In the genomic region with DNA sequence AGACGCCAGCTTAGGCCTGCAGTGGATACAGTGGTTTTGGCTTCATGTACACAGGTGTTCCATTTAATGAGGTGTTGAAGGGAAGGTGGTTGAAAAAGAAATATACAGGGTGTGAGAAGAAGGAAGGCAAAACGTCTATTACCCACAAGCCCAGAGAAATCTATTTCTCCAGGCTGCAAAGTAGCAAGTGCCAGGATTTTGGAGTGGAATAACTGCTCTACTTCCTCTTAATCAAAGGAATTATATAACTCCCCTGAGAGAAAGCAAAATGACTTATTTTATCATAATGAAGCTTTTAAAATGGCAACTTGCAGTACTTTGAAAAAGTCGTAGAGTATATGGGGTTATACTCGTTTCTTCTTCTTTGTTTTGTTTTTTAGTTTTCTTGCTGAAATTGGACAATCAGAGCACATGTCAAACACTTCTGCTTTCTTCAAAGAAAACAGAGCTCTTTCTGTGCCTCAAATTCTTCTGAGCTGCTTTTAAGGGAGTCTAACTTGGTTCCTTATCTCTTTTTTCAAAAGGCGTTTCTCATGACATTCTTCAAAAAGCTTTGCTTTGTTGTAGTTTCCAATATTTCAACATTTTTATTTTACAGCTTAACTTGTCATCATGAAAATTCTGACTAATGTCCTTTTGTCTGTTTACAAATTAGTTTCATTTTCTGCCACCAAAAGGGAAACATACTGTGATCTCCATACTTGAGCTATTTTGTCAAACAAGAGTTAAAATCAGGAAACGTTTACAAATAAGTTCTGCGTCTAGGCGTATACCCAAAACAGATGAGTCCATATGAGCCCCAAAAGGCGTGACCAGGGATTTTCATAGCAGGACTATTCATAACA, we compare ENCODE assay signal across 16 cellular contexts.
DNase-seq lines count a peak whose midpoint lies in the region; ATAC-seq and TF ChIP-seq lines count a peak whose summit lies in the region.
"Had no signal": no experiment of that assay in that cellular context is flagged by ENCODE, and none has a peak within 500 bp of the region (broad histone marks: within the 10 kb centered on the region; RNA-seq: fewer than 3 reads in every experiment).

No MANE protein-coding gene starts in this region.

- peak overlapping the region; percentile 17 for H3K4me2 ChIP-seq in hepatocyte

- H3K4me1 Mint-ChIP-seq in activated naive CD4-positive, alpha-beta T cell treated with anti-CD3 and anti-CD28 coated beads for 36 hours (ENCODE audit: low read depth), result peaks cover 9% of the 10 kb centered on the region

- no peak overlapping the region for H3K4me3 Mint-ChIP-seq in activated naive CD4-positive, alpha-beta T cell treated with anti-CD3 and anti-CD28 coated beads for 36 hours
- H3K4me3 Mint-ChIP-seq: CD8-positive, alpha-beta T cell had no signal

- no peak overlapping the region for H3K27ac Mint-ChIP-seq in activated naive CD4-positive, alpha-beta T cell treated with anti-CD3 and anti-CD28 coated beads for 36 hours
- H3K27ac Mint-ChIP-seq: CD8-positive, alpha-beta T cell had no signal

- ATAC-seq in HG02678 (IDR thresholded peaks at IDR 0.05; ENCODE audit: unreplicated experiment), result no peak
- ATAC-seq: CD8-positive, alpha-beta T cell; HCT116; naive thymus-derived CD4-positive, alpha-beta T cell; stimulated activated naive CD8-positive, alpha-beta T cell treated with anti-CD3 and anti-CD28 coated beads, Interleukin-15, Interleukin-2, amounts not matched to agents 100 U/mL and 50 U/mL, for 24 hours had no signal

- no peaks in the 10 kb centered on the region for H3K27me3 Mint-ChIP-seq in activated naive CD4-positive, alpha-beta T cell treated with anti-CD3 and anti-CD28 coated beads for 36 hours (ENCODE audit: low read depth)

- TF ChIP-seq CTCF in hepatocyte (IDR thresholded peaks at IDR 0.05; ENCODE audit: poor library complexity), result no peak
- TF ChIP-seq CTCF in sigmoid colon (IDR thresholded peaks at IDR 0.05), result no peak

- H3K27me3 ChIP-seq in hepatocyte (no peaks in the 10 kb centered on the region), sigmoid colon (no peaks in the 10 kb centered on the region)

- intact Hi-C loops in sigmoid colon (cut with DNase I) (no loop called here), head of caudate nucleus (cut with DNase I) (no loop called here)
- intact Hi-C loops in activated naive CD4-positive, alpha-beta T cell treated with anti-CD3 and anti-CD28 coated beads for 36 hours (cut with micrococcal nuclease), result loop anchor here (1.0 to 2.0 kb wide), 2 partner anchors 32 to 144 kb away; no protein-coding TSS in a partner anchor

- peaks cover 22% of the 10 kb centered on the region for H3K4me1 ChIP-seq in hepatocyte (ENCODE audit: insufficient read depth)
- peaks cover 0 to 12% (median 2%) of the 10 kb centered on the region in 4 donors for H3K4me1 ChIP-seq in sigmoid colon

- TF ChIP-seq POLR2A in sigmoid colon (IDR thresholded peaks at IDR 0.05), result no peak

- no peak for TF ChIP-seq EP300 in sigmoid colon (IDR thresholded peaks at IDR 0.05)

- H3K27ac ChIP-seq in angular gyrus (ENCODE audit: low read depth, low read length) (peak overlapping the region; percentile 47), hepatocyte (peak overlapping the region; percentile 47), sigmoid colon (peak overlapping the region; percentile 47 to 58 (median 54))

- H3K36me3 ChIP-seq in hepatocyte (replicated peaks; ENCODE audit: insufficient read depth, low read depth), result no peaks in the 10 kb centered on the region
- H3K36me3 ChIP-seq in sigmoid colon, result no peaks in the 10 kb centered on the region

- H3K9me3 Mint-ChIP-seq in activated naive CD4-positive, alpha-beta T cell treated with anti-CD3 and anti-CD28 coated beads for 36 hours, result peaks cover 6% of the 10 kb centered on the region
- H3K9me3 Mint-ChIP-seq: CD8-positive, alpha-beta T cell had no signal

- no peaks in the 10 kb centered on the region for H3K9me3 ChIP-seq in hepatocyte (ENCODE audit: low read depth)
- no peaks in the 10 kb centered on the region for H3K9me3 ChIP-seq in sigmoid colon

- 52% methylated on average over 9 of the region's 9 CpGs for WGBS in hepatocyte (ENCODE audit: low lambda C conversion rate, missing lambda C conversion rate)
- 50 to 69% methylated on average over 9 of the region's 9 CpGs for WGBS in sigmoid colon, 2 donors

- no peaks in the 10 kb centered on the region for H4K20me1 ChIP-seq in hepatocyte (ENCODE audit: insufficient read depth, poor library complexity, severe bottlenecking)

- CTCF ChIA-PET in activated naive CD4-positive, alpha-beta T cell treated with anti-CD3 and anti-CD28 coated beads for 36 hours (lab: Charles Lee), result interaction anchor here (1.1 kb wide), 1 partner anchor 144 kb away, joined by 3 read pairs; no protein-coding TSS in a partner anchor

- DNase-seq in EL (peak; percentile 6), hepatocyte (ENCODE audit: low spot score) (no peak), sigmoid colon (no peak), HuH-7.5 (ENCODE audit: low spot score) (no peak), head of caudate nucleus (no peak)
- DNase-seq in activated naive CD4-positive, alpha-beta T cell treated with anti-CD3 and anti-CD28 coated beads for 36 hours, result no peak
- DNase-seq: activated gamma-delta T cell; CD8-positive, alpha-beta T cell; naive thymus-derived CD4-positive, alpha-beta T cell; NCI-H345; SHP77 treated with DMSO at 0.1 percent for 48 hours; stimulated activated CD4-positive, alpha-beta T cell treated with anti-CD3 and anti-CD28 coated beads, Interleukin-1b, Interleukin-23, amount 100 ng/mL, for 48 hours; stimulated activated naive CD8-positive, alpha-beta T cell treated with anti-CD3 and anti-CD28 coated beads, Interleukin-15, Interleukin-2, amounts not matched to agents 100 U/mL and 50 U/mL, for 24 hours had no signal

- H3K79me2 ChIP-seq in hepatocyte, result no peaks in the 10 kb centered on the region

- H3K4me3 ChIP-seq in hepatocyte (no peak overlapping the region), sigmoid colon (no peak overlapping the region)

- H3K36me3 Mint-ChIP-seq in activated naive CD4-positive, alpha-beta T cell treated with anti-CD3 and anti-CD28 coated beads for 36 hours (ENCODE audit: low read depth), result no peaks in the 10 kb centered on the region
- H3K36me3 Mint-ChIP-seq: CD8-positive, alpha-beta T cell had no signal

- H2AFZ ChIP-seq in hepatocyte, result peak overlapping the region; percentile 15

- H3K9me2 ChIP-seq in hepatocyte (replicated peaks; ENCODE audit: insufficient read depth), result no peaks in the 10 kb centered on the region
